ENCODE assay signal across 8 cellular contexts in genomic region chr4:4860803-4861591, GRCh38. TPM values are rescaled to one million over a fixed set of nuclear protein-coding genes. Genes with fewer than 3 reads are reported as not detected.
DNase-seq lines count a peak whose midpoint lies in the region; ATAC-seq and TF ChIP-seq lines count a peak whose summit lies in the region.

No MANE protein-coding gene starts in this region.

- no peaks in the 10 kb centered on the region for H4K20me1 ChIP-seq in OCI-LY7 (ENCODE audit: insufficient read depth, low read length)

- ATAC-seq in RWPE2 (ENCODE audit: low read depth): no peak

- CTCF ChIA-PET in OCI-LY7 (lab: Charles Lee; ENCODE audit: unreplicated experiment): no interaction called here

- no peak overlapping the region for H2AFZ ChIP-seq in OCI-LY7 (ENCODE audit: low read length)

- no peaks in the 10 kb centered on the region for H3K9me2 ChIP-seq in OCI-LY7 (ENCODE audit: insufficient read depth, low read length)

- H3K27ac ChIP-seq in RWPE2 (ENCODE audit: poor library complexity, severe bottlenecking): no peak overlapping the region
- peak overlapping the region in 1 of 2 donors; percentile 11 for H3K27ac ChIP-seq in prostate gland
- no peak overlapping the region for H3K27ac ChIP-seq in OCI-LY7 (ENCODE audit: low read depth, low read length, poor library complexity, severe bottlenecking)

- no peak for TF ChIP-seq POLR2A in prostate gland (IDR thresholded peaks at IDR 0.05)

- H3K4me1 ChIP-seq in RWPE2 (ENCODE audit: insufficient read depth, poor library complexity, severe bottlenecking) (peaks cover 3% of the 10 kb centered on the region), prostate gland (replicated peaks) (peaks cover 3% of the 10 kb centered on the region), OCI-LY7 (ENCODE audit: insufficient read depth, low read length, poor library complexity, severe bottlenecking) (no peaks in the 10 kb centered on the region)

- BruUV-seq in OCI-LY7 (replicated peaks; lab: Mats Ljungman, UMichigan): no TSS peak

- peak; percentile 60 for DNase-seq in ELR (ENCODE audit: low read depth)
- DNase-seq in RWPE2 (ENCODE audit: low spot score): peak; percentile 36
- peak; percentile 31 for DNase-seq in fibroblast of pulmonary artery (ENCODE audit: low read depth)
- no peak for DNase-seq in prostate gland (ENCODE audit: low spot score)
- no peak for DNase-seq in OCI-LY7 (ENCODE audit: low spot score)
- no peak for DNase-seq in midbrain (lab: John Stamatoyannopoulos, UW)
- no peak for DNase-seq in NCI-H2107 (lab: John Stamatoyannopoulos, UW)
- DNase-seq in HUDEP-2 (lab: John Stamatoyannopoulos, UW; ENCODE audit: unreplicated experiment in 76 of 76): no peak

- intact Hi-C loops in prostate gland (cut with DNase I) (loop anchor here (5.0 kb wide), 1 partner anchor 369 kb away; no protein-coding TSS in a partner anchor), OCI-LY7 (cut with micrococcal nuclease; ENCODE audit: unreplicated experiment) (no loop called here)

- POLR2A ChIA-PET in OCI-LY7 (lab: Charles Lee): interaction anchor here (0.6 kb wide), 2 partner anchors 178 to 323 kb away, joined by 3 read pairs; no protein-coding TSS in a partner anchor

- H3K9me3 ChIP-seq in RWPE2 (ENCODE audit: severe bottlenecking): no peaks in the 10 kb centered on the region
- no peaks in the 10 kb centered on the region for H3K9me3 ChIP-seq in prostate gland
- no peaks in the 10 kb centered on the region for H3K9me3 ChIP-seq in OCI-LY7 (ENCODE audit: low read length)

- TF ChIP-seq CTCF in RWPE2 (IDR thresholded peaks at IDR 0.05; ENCODE audit: poor library complexity, severe bottlenecking): no peak
- TF ChIP-seq CTCF in fibroblast of pulmonary artery (IDR thresholded peaks at IDR 0.05; ENCODE audit: low read length, missing control alignments): peak; percentile 12
- no peak for TF ChIP-seq CTCF in prostate gland (IDR thresholded peaks at IDR 0.05)
- no peak for TF ChIP-seq CTCF in OCI-LY7 (conservative IDR thresholded peaks at IDR 0.05; ENCODE audit: low read length)

- H3K4me2 ChIP-seq in OCI-LY7 (ENCODE audit: low read length): no peak overlapping the region

- WGBS in prostate gland: 17% methylated on average over 39 of the region's 39 CpGs

- H3K27me3 ChIP-seq in RWPE2 (ENCODE audit: insufficient read depth, poor library complexity, severe bottlenecking) (peaks cover 93% of the 10 kb centered on the region), prostate gland (replicated peaks; ENCODE audit: insufficient read depth) (peaks cover 43% of the 10 kb centered on the region)

- no peaks in the 10 kb centered on the region for H3K36me3 ChIP-seq in RWPE2 (ENCODE audit: low read depth)
- H3K36me3 ChIP-seq in prostate gland: no peaks in the 10 kb centered on the region
- H3K36me3 ChIP-seq in OCI-LY7 (ENCODE audit: insufficient read depth, low read length): no peaks in the 10 kb centered on the region

- H3K4me3 ChIP-seq in RWPE2 (ENCODE audit: severe bottlenecking) (peak overlapping the region; percentile 43), fibroblast of pulmonary artery (replicated peaks; ENCODE audit: low read depth, low read length) (peak overlapping the region; percentile 71), prostate gland (peak overlapping the region; percentile 48 to 53), OCI-LY7 (ENCODE audit: low read depth, low read length, poor library complexity, severe bottlenecking) (no peak overlapping the region)

- no peaks in the 10 kb centered on the region for H3K79me2 ChIP-seq in OCI-LY7 (ENCODE audit: insufficient read depth, low read depth, low read length)

RNA-seq across cellular contexts. Expression of gene MSX1, which starts 1.5 kb away (rescaled TPM):
- 1 to 10 TPM; 2.2 to 4.2 TPM for total RNA-seq in prostate gland
- 0.16 TPM in 1 of 2 replicates, not detected in the other for total RNA-seq in OCI-LY7 (2014; rRNA removed; shearing (Covaris generic))
- 2.0 and 2.1 TPM in 2 replicates for total RNA-seq in OCI-LY7 (2022)

Comparison
In these comparisons a context has a peak if more than half of its experiments do, and no peak if none do; other contexts are left out.
1. DNase-seq: peak in ELR (single experiment), RWPE2 (single experiment) and fibroblast of pulmonary artery (single experiment); none in prostate gland (single experiment), OCI-LY7 (single experiment), midbrain (single experiment), NCI-H2107 (single experiment) and HUDEP-2 (0 of 76).